In genomic region chr7:140175221-140176218, GRCh38 we compare ENCODE assay signal across 1 cellular context.
TF ChIP-seq lines count a peak whose summit lies in the region.

No MANE protein-coding gene starts in this region.

TF ChIP-seq in GM12878, 131 proteins besides CTCF, POLR2A, EP300 and RAD21 (continued from another document):
- TF ChIP-seq ZNF687 (IDR thresholded peaks at IDR 0.05) (peak; percentile 44), TCF7 (IDR thresholded peaks at IDR 0.05; ENCODE audit: borderline replicate concordance) (no peak)
TF ChIP-seq in GM12878: peak in this region for 32.
